ENCODE assay signal across 24 cellular contexts in the genomic region with DNA sequence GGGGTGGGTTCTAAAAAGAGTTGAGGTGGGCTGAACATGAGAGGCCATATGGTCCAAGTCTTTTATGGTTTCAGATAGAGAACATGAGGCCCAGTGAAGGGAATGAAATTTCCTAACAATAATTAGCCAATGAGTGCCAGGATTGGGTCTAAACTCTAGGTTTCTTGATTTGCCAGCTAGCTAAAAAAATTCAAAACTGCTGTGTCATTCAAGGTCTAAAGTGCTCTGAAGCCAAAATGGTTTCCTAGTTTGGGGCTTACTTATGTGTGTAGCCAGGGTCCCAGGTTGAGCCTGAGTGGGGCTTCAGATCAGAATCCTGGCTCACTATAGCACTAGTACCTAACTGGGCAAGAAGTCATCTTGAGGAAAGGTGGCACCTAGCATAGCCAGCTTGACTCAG. TPM values are rescaled to one million over a fixed set of nuclear protein-coding genes. Genes with fewer than 3 reads are reported as not detected.
"Had no signal": no experiment of that assay in that cellular context is flagged by ENCODE, and none has a peak within 500 bp of the region (broad histone marks: within the 10 kb centered on the region; RNA-seq: fewer than 3 reads in every experiment).

No MANE protein-coding gene starts in this region.

- H3K27ac Mint-ChIP-seq: memory B cell; naive thymus-derived CD4-positive, alpha-beta T cell had no signal

- H3K27me3 ChIP-seq: dorsolateral prefrontal cortex, gastrocnemius medialis, left lung had no signal

- H3K4me3 ChIP-seq: coronary artery, dorsolateral prefrontal cortex, esophagus muscularis mucosa, gastrocnemius medialis, heart right ventricle, left lung, lower lobe of right lung had no signal

- H3K9me3 Mint-ChIP-seq: memory B cell had no signal

- ATAC-seq: foreskin keratinocyte; gastrocnemius medialis; heart right ventricle; left cardiac atrium; left lung; left ventricle myocardium superior; lower lobe of right lung; naive thymus-derived CD4-positive, alpha-beta T cell had no signal

- H3K36me3 Mint-ChIP-seq: memory B cell; naive thymus-derived CD4-positive, alpha-beta T cell had no signal

- H3K9me3 ChIP-seq: esophagus muscularis mucosa, gastrocnemius medialis, heart right ventricle, left lung, lower lobe of right lung had no signal

- H3K27ac ChIP-seq: coronary artery, dorsolateral prefrontal cortex, esophagus muscularis mucosa, foreskin keratinocyte, gastrocnemius medialis, heart right ventricle, left lung, lower lobe of right lung had no signal

- H3K4me3 Mint-ChIP-seq: memory B cell; naive thymus-derived CD4-positive, alpha-beta T cell had no signal

- FAIRE-seq: colon, endothelial cell of umbilical vein, islet of Langerhans, keratinocyte had no signal

- H3K4me1 Mint-ChIP-seq: memory B cell; naive thymus-derived CD4-positive, alpha-beta T cell had no signal

- H3K4me1 ChIP-seq: foreskin keratinocyte, gastrocnemius medialis, heart right ventricle, left lung, lower lobe of right lung had no signal

- DNase-seq: dermis blood vessel endothelial cell; effector CD4-positive, alpha-beta T cell; effector memory CD4-positive, alpha-beta T cell; foreskin keratinocyte; gastrocnemius medialis; glutamatergic neuron; heart right ventricle; hippocampal formation; left cardiac atrium; left lung; left ventricle myocardium superior; lower lobe of right lung; mesendoderm; midbrain; naive thymus-derived CD4-positive, alpha-beta T cell had no signal

- H3K36me3 ChIP-seq: esophagus muscularis mucosa, gastrocnemius medialis, heart right ventricle, left lung, lower lobe of right lung had no signal

RNA-seq across cellular contexts. Expression of a gene that starts 55.3 kb away (rescaled TPM):
- total RNA-seq: fibroblast of villous mesenchyme had no signal
- polyA plus RNA-seq: keratinocyte; naive thymus-derived CD4-positive, alpha-beta T cell had no signal
